Comparison of ENCODE assay signal across 12 cellular contexts in the genomic region with DNA sequence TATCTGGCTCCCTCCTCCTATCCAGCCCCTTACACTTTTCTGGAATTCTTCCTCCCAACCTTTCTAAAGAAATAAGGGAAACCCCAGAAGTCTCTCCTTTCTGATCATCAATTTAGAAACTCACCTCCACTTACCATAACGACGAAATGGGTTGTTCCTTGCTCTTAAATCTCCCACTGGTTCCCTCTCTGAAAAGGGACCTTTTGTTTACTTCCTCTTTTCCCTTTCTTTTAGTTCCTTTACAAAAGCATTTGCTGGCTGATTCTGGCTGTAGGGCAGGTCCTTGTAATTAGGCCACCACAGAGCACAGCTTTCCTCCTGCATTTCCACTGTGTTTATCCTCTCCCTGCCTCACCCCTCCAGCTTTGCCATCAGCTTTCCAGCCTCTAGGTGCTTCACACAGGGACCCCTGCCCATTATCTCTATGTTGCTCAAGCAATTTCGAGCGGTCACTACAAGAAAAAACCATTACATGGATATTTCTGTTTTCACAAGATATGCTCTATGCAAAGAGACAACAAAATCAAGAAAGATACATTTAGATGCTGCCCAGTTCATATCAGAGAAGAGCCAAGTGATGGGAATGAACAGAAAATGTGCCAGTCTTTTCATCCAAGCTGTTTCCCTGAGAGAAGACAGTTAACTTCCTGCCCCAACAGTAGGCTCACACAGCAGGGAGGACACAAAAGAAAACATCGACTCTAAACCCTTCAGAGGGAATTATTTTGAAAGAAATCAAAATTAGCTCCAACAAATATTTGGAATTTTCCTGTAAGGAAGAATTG. TPM values are rescaled to one million over a fixed set of nuclear protein-coding genes. Genes with fewer than 3 reads are reported as not detected.
A peak's percentile ranks its signal among the peaks of the same experiment; 100 is the strongest.
DNase-seq lines count a peak whose midpoint lies in the region; ATAC-seq, FAIRE-seq and TF ChIP-seq lines count a peak whose summit lies in the region.
"Had no signal": no experiment of that assay in that cellular context is flagged by ENCODE, and none has a peak within 500 bp of the region (broad histone marks: within the 10 kb centered on the region; RNA-seq: fewer than 3 reads in every experiment).

No MANE protein-coding gene starts in this region.

- H3K9me3 ChIP-seq in endothelial cell of umbilical vein (replicated peaks; ENCODE audit: control insufficient read depth, insufficient read depth, low read length), result no peaks in the 10 kb centered on the region

- H3K9ac ChIP-seq in endothelial cell of umbilical vein (replicated peaks; ENCODE audit: extremely low read depth, insufficient read depth, low read length), result no peak overlapping the region

- no peaks in the 10 kb centered on the region for H3K9me1 ChIP-seq in endothelial cell of umbilical vein (replicated peaks; ENCODE audit: control insufficient read depth, extremely low read depth, insufficient read depth, low read length)

- FAIRE-seq in endothelial cell of umbilical vein (lab: Jason Lieb, UNC), result no peak
- FAIRE-seq: small intestine had no signal

- no peak for DNase-seq in stimulated activated naive CD8-positive, alpha-beta T cell treated with anti-CD3 and anti-CD28 coated beads, Interleukin-15, Interleukin-2, amounts not matched to agents 100 U/mL and 50 U/mL, for 24 hours
- DNase-seq in SKM-1 (lab: John Stamatoyannopoulos, UW; ENCODE audit: unreplicated experiment) (peak; percentile 77), endothelial cell of umbilical vein (ENCODE audit: low read depth, low spot score) (no peak), hepatic stellate cell (ENCODE audit: low spot score) (no peak), glutamatergic neuron (no peak)
- DNase-seq: activated gamma-delta T cell treated with Interleukin-2 at 50 U/mL for 16 hours, NCI-H524 treated with DMSO at 0.1 percent for 48 hours had no signal

- no peak overlapping the region for H3K4me2 ChIP-seq in endothelial cell of umbilical vein (ENCODE audit: insufficient read depth, low read length)

- BruUV-seq in endothelial cell of umbilical vein (replicated peaks; lab: Mats Ljungman, UMichigan), result no TSS peak

- H4K20me1 ChIP-seq in endothelial cell of umbilical vein (replicated peaks; ENCODE audit: control insufficient read depth, extremely low read depth, insufficient read depth, low read length), result no peaks in the 10 kb centered on the region

- H3K4me3 Mint-ChIP-seq in stimulated activated naive CD8-positive, alpha-beta T cell treated with anti-CD3 and anti-CD28 coated beads, Interleukin-15, Interleukin-2, amounts not matched to agents 100 ng/mL and 50 ng/mL, for 24 hours, result peak overlapping the region; percentile 89
- H3K4me3 Mint-ChIP-seq in glutamatergic neuron (ENCODE audit: unreplicated experiment), result no peak overlapping the region

- H3K9me3 Mint-ChIP-seq in stimulated activated naive CD8-positive, alpha-beta T cell treated with anti-CD3 and anti-CD28 coated beads, Interleukin-15, Interleukin-2, amounts not matched to agents 100 ng/mL and 50 ng/mL, for 24 hours, result no peaks in the 10 kb centered on the region
- peaks cover 1% of the 10 kb centered on the region for H3K9me3 Mint-ChIP-seq in glutamatergic neuron (ENCODE audit: unreplicated experiment)

- H3K27ac ChIP-seq in endothelial cell of umbilical vein (ENCODE audit: insufficient read depth, low read depth, low read length), result no peak overlapping the region

- dilution Hi-C loops in endothelial cell of umbilical vein (cut with MboI; ENCODE audit: extremely low pct_ligation_motif_present, low sequenced_read_pairs), result no loop called here

- no peaks in the 10 kb centered on the region for H3K36me3 ChIP-seq in endothelial cell of umbilical vein (ENCODE audit: control insufficient read depth in 2 of 2, extremely low read depth in 1 of 2, insufficient read depth in 2 of 2, low read length in 2 of 2)

- H2AFZ ChIP-seq in endothelial cell of umbilical vein (ENCODE audit: low read depth, low read length), result no peak overlapping the region

- H3K27me3 ChIP-seq in endothelial cell of umbilical vein (ENCODE audit: control insufficient read depth in 2 of 2, insufficient read depth in 2 of 2, low read length in 2 of 2), result peaks cover 25 to 30% of the 10 kb centered on the region in 2 experiments

- TF ChIP-seq POLR2A in endothelial cell of umbilical vein (IDR thresholded peaks at IDR 0.05; ENCODE audit: low read depth, low read length) (no peak), GM18505 (IDR thresholded peaks at IDR 0.05; ENCODE audit: borderline replicate concordance, extremely low read depth, insufficient read depth, insufficient read length) (no peak)

- peaks cover 78% of the 10 kb centered on the region for H3K4me1 Mint-ChIP-seq in stimulated activated naive CD8-positive, alpha-beta T cell treated with anti-CD3 and anti-CD28 coated beads, Interleukin-15, Interleukin-2, amounts not matched to agents 100 ng/mL and 50 ng/mL, for 24 hours (ENCODE audit: low read depth)
- H3K4me1 Mint-ChIP-seq in glutamatergic neuron (ENCODE audit: low read depth, unreplicated experiment), result peaks cover 8% of the 10 kb centered on the region

- H3K4me3 ChIP-seq in endothelial cell of umbilical vein (replicated peaks in 1 of 3; ENCODE audit: insufficient read depth in 1 of 3, low read depth in 1 of 3, low read length in 3 of 3), result no peak overlapping the region
- H3K4me3 ChIP-seq: dorsolateral prefrontal cortex had no signal

- CTCF ChIA-PET in endothelial cell of umbilical vein (lab: Charles Lee), result interaction anchor here (1.0 to 6.0 kb wide), 4 partner anchors 14 to 83 kb away, joined by 3 to 41 read pairs (median 5); no protein-coding TSS in a partner anchor

- no peaks in the 10 kb centered on the region for H3K4me1 ChIP-seq in endothelial cell of umbilical vein (ENCODE audit: control insufficient read depth, extremely low read depth, insufficient read depth, low read length)

- ATAC-seq in stimulated activated naive CD8-positive, alpha-beta T cell treated with anti-CD3 and anti-CD28 coated beads, Interleukin-15, Interleukin-2, amounts not matched to agents 100 U/mL and 50 U/mL, for 24 hours, result no peak
- ATAC-seq in GM18870 (IDR thresholded peaks at IDR 0.05; ENCODE audit: unreplicated experiment), result no peak
- ATAC-seq in GM18505 (IDR thresholded peaks at IDR 0.05; ENCODE audit: unreplicated experiment), result no peak

- intact Hi-C loops in endothelial cell of umbilical vein (cut with micrococcal nuclease), result no loop called here

- H3K79me2 ChIP-seq in endothelial cell of umbilical vein (ENCODE audit: control insufficient read depth, insufficient read depth, low read length), result no peaks in the 10 kb centered on the region

- peak overlapping the region; percentile 99 for H3K27ac Mint-ChIP-seq in stimulated activated naive CD8-positive, alpha-beta T cell treated with anti-CD3 and anti-CD28 coated beads, Interleukin-15, Interleukin-2, amounts not matched to agents 100 ng/mL and 50 ng/mL, for 24 hours
- H3K27ac Mint-ChIP-seq in glutamatergic neuron (ENCODE audit: unreplicated experiment), result no peak overlapping the region

- POLR2A ChIA-PET in endothelial cell of umbilical vein (lab: Charles Lee), result no interaction called here

- peaks cover 78% of the 10 kb centered on the region for H3K36me3 Mint-ChIP-seq in stimulated activated naive CD8-positive, alpha-beta T cell treated with anti-CD3 and anti-CD28 coated beads, Interleukin-15, Interleukin-2, amounts not matched to agents 100 ng/mL and 50 ng/mL, for 24 hours (ENCODE audit: low read depth)
- H3K36me3 Mint-ChIP-seq in glutamatergic neuron (ENCODE audit: unreplicated experiment), result no peaks in the 10 kb centered on the region

- TF ChIP-seq CTCF in endothelial cell of umbilical vein (IDR thresholded peaks at IDR 0.05; ENCODE audit: extremely low read depth in 1 of 2, insufficient read depth in 1 of 2, low read depth in 1 of 2, low read length in 2 of 2) (no peak), glutamatergic neuron (IDR thresholded peaks at IDR 0.05; ENCODE audit: partially characterized antibody, unreplicated experiment) (no peak)

- no peaks in the 10 kb centered on the region for H3K27me3 Mint-ChIP-seq in stimulated activated naive CD8-positive, alpha-beta T cell treated with anti-CD3 and anti-CD28 coated beads, Interleukin-15, Interleukin-2, amounts not matched to agents 100 ng/mL and 50 ng/mL, for 24 hours
- H3K27me3 Mint-ChIP-seq in glutamatergic neuron (ENCODE audit: unreplicated experiment), result peaks cover 1% of the 10 kb centered on the region

RNA-seq across cellular contexts. Expression of a gene that starts 11.8 kb away (rescaled TPM):
- total RNA-seq in endothelial cell of umbilical vein (0.35 and 0.39 TPM in 2 replicates), glutamatergic neuron (ENCODE audit: unreplicated experiment) (not detected)
- polyA plus RNA-seq in endothelial cell of umbilical vein, result 0.04 TPM in 1 of 2 replicates, not detected in the other
- polyA plus RNA-seq in endothelial cell of umbilical vein (2011; cell fraction: cytosol; rRNA removed), result not detected in 2 replicates
- polyA plus RNA-seq in endothelial cell of umbilical vein (2011; cell fraction: nucleus; rRNA removed), result 0.10 and 0.37 TPM in 2 replicates
- 0.18 TPM in 1 of 2 replicates, not detected in the other for polyA plus RNA-seq in endothelial cell of umbilical vein (2012)
- 0.17 TPM in 1 of 2 replicates, not detected in the other for polyA minus RNA-seq in endothelial cell of umbilical vein
- not detected for polyA minus RNA-seq in endothelial cell of umbilical vein (2011; cell fraction: cytosol; rRNA and poly(A)+ RNA removed)
- polyA minus RNA-seq in endothelial cell of umbilical vein (2011; cell fraction: nucleus; rRNA and poly(A)+ RNA removed), result 0.14 TPM in 1 of 2 replicates, not detected in the other

RNA-seq across cellular contexts. Expression of a gene that starts 36.5 kb away (rescaled TPM):
- total RNA-seq in endothelial cell of umbilical vein (not detected in 2 replicates), glutamatergic neuron (ENCODE audit: unreplicated experiment) (0.39 TPM)
- not detected in 2 replicates for polyA plus RNA-seq in endothelial cell of umbilical vein
- polyA plus RNA-seq in endothelial cell of umbilical vein (2011; cell fraction: cytosol; rRNA removed), result not detected in 2 replicates
- not detected in 2 replicates for polyA plus RNA-seq in endothelial cell of umbilical vein (2011; cell fraction: nucleus; rRNA removed)
- polyA plus RNA-seq in endothelial cell of umbilical vein (2012), result not detected in 2 replicates
- not detected in 2 replicates for polyA minus RNA-seq in endothelial cell of umbilical vein
- polyA minus RNA-seq in endothelial cell of umbilical vein (2011; cell fraction: cytosol; rRNA and poly(A)+ RNA removed), result not detected
- not detected in 2 replicates for polyA minus RNA-seq in endothelial cell of umbilical vein (2011; cell fraction: nucleus; rRNA and poly(A)+ RNA removed)

RNA-seq across cellular contexts. Expression of a gene that starts 39.2 kb away (rescaled TPM):
- 7.0 and 7.1 TPM in 2 replicates for total RNA-seq in endothelial cell of umbilical vein
- 2.5 TPM in 2 replicates for polyA plus RNA-seq in endothelial cell of umbilical vein
- polyA plus RNA-seq in endothelial cell of umbilical vein (2011; cell fraction: cytosol; rRNA removed), result 2.2 and 2.4 TPM in 2 replicates
- 2.4 and 2.6 TPM in 2 replicates for polyA plus RNA-seq in endothelial cell of umbilical vein (2011; cell fraction: nucleus; rRNA removed)
- 4.5 and 4.9 TPM in 2 replicates for polyA plus RNA-seq in endothelial cell of umbilical vein (2012)
- polyA minus RNA-seq in endothelial cell of umbilical vein, result 7.3 and 10.2 TPM in 2 replicates
- 2.7 TPM for polyA minus RNA-seq in endothelial cell of umbilical vein (2011; cell fraction: cytosol; rRNA and poly(A)+ RNA removed)
- 2.0 and 2.5 TPM in 2 replicates for polyA minus RNA-seq in endothelial cell of umbilical vein (2011; cell fraction: nucleus; rRNA and poly(A)+ RNA removed)
- 0.54 TPM for total RNA-seq in glutamatergic neuron (ENCODE audit: unreplicated experiment)

RNA-seq across cellular contexts. Expression of a gene that starts 51.1 kb away (rescaled TPM):
- total RNA-seq in endothelial cell of umbilical vein (37.1 and 49.5 TPM in 2 replicates), glutamatergic neuron (ENCODE audit: unreplicated experiment) (not detected)
- polyA plus RNA-seq in endothelial cell of umbilical vein, result 16.5 and 21.0 TPM in 2 replicates
- 18.9 and 19.6 TPM in 2 replicates for polyA plus RNA-seq in endothelial cell of umbilical vein (2011; cell fraction: cytosol; rRNA removed)
- polyA plus RNA-seq in endothelial cell of umbilical vein (2011; cell fraction: nucleus; rRNA removed), result 36.2 and 38.7 TPM in 2 replicates
- polyA plus RNA-seq in endothelial cell of umbilical vein (2012), result 36.1 and 42.0 TPM in 2 replicates
- 25.2 and 32.8 TPM in 2 replicates for polyA minus RNA-seq in endothelial cell of umbilical vein
- 20.5 TPM for polyA minus RNA-seq in endothelial cell of umbilical vein (2011; cell fraction: cytosol; rRNA and poly(A)+ RNA removed)
- 15.4 and 18.5 TPM in 2 replicates for polyA minus RNA-seq in endothelial cell of umbilical vein (2011; cell fraction: nucleus; rRNA and poly(A)+ RNA removed)
